ENCODE assay signal across 15 cellular contexts in genomic region chr3:185696039-185696438, GRCh38.
"Had no signal": no experiment of that assay in that cellular context is flagged by ENCODE, and none has a peak within 500 bp of the region (broad histone marks: within the 10 kb centered on the region; RNA-seq: fewer than 3 reads in every experiment).

No MANE protein-coding gene starts in this region.

- H3K27ac Mint-ChIP-seq: activated CD4-positive, alpha-beta T cell treated with anti-CD3 and anti-CD28 coated beads, Interleukin-2, amount 10 ng/mL, durations not matched to agents 24 days and 14 days; activated naive CD4-positive, alpha-beta T cell treated with anti-CD3 and anti-CD28 coated beads, Interleukin-2, amount 50 U/mL, for 72 hours; activated T-cell treated with anti-CD3 and anti-CD28 coated beads, Interleukin-2, amount 50 U/mL, for 72 hours; immature natural killer cell; nephron; stimulated activated naive CD8-positive, alpha-beta T cell treated with anti-CD3 and anti-CD28 coated beads, Interleukin-15, amount 100 ng/mL, for 72 hours; type B pancreatic cell had no signal

- H3K9me3 ChIP-seq: colonic mucosa, sigmoid colon had no signal

- H3K4me3 Mint-ChIP-seq: activated CD4-positive, alpha-beta T cell treated with anti-CD3 and anti-CD28 coated beads, Interleukin-2, amount 10 ng/mL, durations not matched to agents 24 days and 14 days; activated T-cell treated with anti-CD3 and anti-CD28 coated beads, Interleukin-2, amount 50 U/mL, for 72 hours; immature natural killer cell; nephron; stimulated activated naive CD8-positive, alpha-beta T cell treated with anti-CD3 and anti-CD28 coated beads, Interleukin-15, amount 100 ng/mL, for 72 hours; type B pancreatic cell had no signal

- H3K27ac ChIP-seq: colonic mucosa, sigmoid colon had no signal

- H3K36me3 Mint-ChIP-seq: activated naive CD4-positive, alpha-beta T cell treated with anti-CD3 and anti-CD28 coated beads, Interleukin-2, amount 50 U/mL, for 72 hours; immature natural killer cell had no signal

- DNase-seq: activated CD4-positive, alpha-beta T cell treated with anti-CD3 and anti-CD28 coated beads, Interleukin-2, amount 10 ng/mL, durations not matched to agents 24 days and 14 days; activated CD4-positive, CD25-positive, alpha-beta regulatory T cell; activated CD8-positive, alpha-beta memory T cell treated with anti-CD3 and anti-CD28 coated beads, Interleukin-2, amount 50 U/mL, for 48 hours; activated gamma-delta T cell; activated T-cell treated with anti-CD3 and anti-CD28 coated beads, Interleukin-2, amount 50 U/mL, for 72 hours; caudate nucleus; colonic mucosa; foreskin fibroblast; immature natural killer cell; sigmoid colon; stimulated activated CD4-positive, alpha-beta T cell treated with anti-CD3 and anti-CD28 coated beads, Interleukin-1b, Interleukin-23, amount 100 ng/mL, for 48 hours; stimulated activated naive CD8-positive, alpha-beta T cell treated with anti-CD3 and anti-CD28 coated beads, Interleukin-15, amount 100 ng/mL, for 72 hours had no signal

- H3K36me3 ChIP-seq: colonic mucosa, sigmoid colon had no signal

- H3K9me3 Mint-ChIP-seq: activated CD4-positive, alpha-beta T cell treated with anti-CD3 and anti-CD28 coated beads, Interleukin-2, amount 10 ng/mL, durations not matched to agents 24 days and 14 days; activated naive CD4-positive, alpha-beta T cell treated with anti-CD3 and anti-CD28 coated beads, Interleukin-2, amount 50 U/mL, for 72 hours; activated T-cell treated with anti-CD3 and anti-CD28 coated beads, Interleukin-2, amount 50 U/mL, for 72 hours; immature natural killer cell; nephron; stimulated activated naive CD8-positive, alpha-beta T cell treated with anti-CD3 and anti-CD28 coated beads, Interleukin-15, amount 100 ng/mL, for 72 hours; type B pancreatic cell had no signal

- H3K4me3 ChIP-seq: colonic mucosa, sigmoid colon had no signal

- H3K4me1 Mint-ChIP-seq: activated CD4-positive, alpha-beta T cell treated with anti-CD3 and anti-CD28 coated beads, Interleukin-2, amount 10 ng/mL, durations not matched to agents 24 days and 14 days; stimulated activated naive CD8-positive, alpha-beta T cell treated with anti-CD3 and anti-CD28 coated beads, Interleukin-15, amount 100 ng/mL, for 72 hours had no signal

- H3K4me1 ChIP-seq: colonic mucosa, sigmoid colon had no signal

- ATAC-seq: activated naive CD4-positive, alpha-beta T cell treated with anti-CD3 and anti-CD28 coated beads, Interleukin-2, amount 50 U/mL, for 72 hours; activated T-cell treated with anti-CD3 and anti-CD28 coated beads, Interleukin-2, amount 50 U/mL, for 72 hours; stimulated activated naive CD8-positive, alpha-beta T cell treated with anti-CD3 and anti-CD28 coated beads, Interleukin-15, amount 100 ng/mL, for 72 hours had no signal

- H3K27me3 ChIP-seq: colonic mucosa, sigmoid colon had no signal

- H3K27me3 Mint-ChIP-seq: type B pancreatic cell had no signal
